ENCODE assay signal across 11 cellular contexts in the genomic region with DNA sequence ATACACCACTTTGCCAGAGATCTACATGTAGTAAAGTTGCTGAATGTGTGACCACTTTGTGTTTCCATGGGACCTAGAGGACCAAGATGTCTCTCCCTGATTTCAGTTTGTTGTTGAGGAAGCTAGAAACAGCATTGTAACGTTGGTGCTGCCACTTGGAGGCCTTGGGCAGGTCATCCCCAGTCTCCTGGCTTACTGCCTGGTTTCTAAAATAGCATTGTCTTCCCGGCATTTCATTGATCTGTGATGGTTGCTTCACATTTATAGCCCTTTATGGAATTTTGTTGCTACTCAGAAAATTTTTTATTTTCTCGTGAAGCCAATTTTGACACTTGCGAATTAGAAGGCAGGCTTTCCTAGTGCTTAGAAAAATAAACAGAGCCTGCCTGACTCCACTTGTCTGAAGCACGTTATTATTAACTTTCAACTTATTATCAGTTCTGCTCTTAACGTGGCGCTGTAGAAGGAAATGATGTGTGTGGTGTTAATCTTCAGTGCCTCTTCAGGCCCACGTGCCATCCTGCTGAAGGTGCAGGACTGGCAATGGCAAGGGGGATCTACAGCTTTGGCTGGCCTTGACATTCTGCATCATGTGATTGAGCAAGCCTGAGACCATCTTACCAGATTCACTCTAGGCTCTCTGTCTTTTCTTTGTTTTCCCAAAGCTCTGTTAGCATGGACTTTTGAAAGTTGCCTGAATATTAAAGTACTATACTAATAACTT. TPM values are rescaled to one million over a fixed set of nuclear protein-coding genes. Genes with fewer than 3 reads are reported as not detected.
DNase-seq lines count a peak whose midpoint lies in the region; ATAC-seq and TF ChIP-seq lines count a peak whose summit lies in the region.
"Had no signal": no experiment of that assay in that cellular context is flagged by ENCODE, and none has a peak within 500 bp of the region (broad histone marks: within the 10 kb centered on the region; RNA-seq: fewer than 3 reads in every experiment).

No MANE protein-coding gene starts in this region.

- no peak for ATAC-seq in activated T-helper 17 cell treated with anti-CD3 and anti-CD28 coated beads, Interleukin-2, amount 50 U/mL, for 72 hours (replicated peaks)
- peak; percentile 33 for ATAC-seq in left ventricle myocardium superior
- no peak for ATAC-seq in HG02571 (IDR thresholded peaks at IDR 0.05; ENCODE audit: unreplicated experiment)

- DNase-seq in left ventricle myocardium superior (no peak), NCI-H345 treated with DMSO at 0.1 percent for 48 hours (lab: John Stamatoyannopoulos, UW; ENCODE audit: unreplicated experiment) (no peak), GM13976 (ENCODE audit: low spot score) (no peak)
- no peak for DNase-seq in activated CD4-positive, CD25-positive, alpha-beta regulatory T cell treated with anti-CD3 and anti-CD28 coated beads, Interleukin-2, amount 50 U/mL, for 72 hours
- DNase-seq: effector CD8-positive, alpha-beta T cell; NCI-H2081 treated with DMSO at 0.1 percent for 48 hours had no signal

- H3K9me3 ChIP-seq in HEK293 (ENCODE audit: control insufficient read depth, insufficient read depth, low read depth, low read length), result no peaks in the 10 kb centered on the region
- H3K9me3 ChIP-seq in skeletal muscle tissue (ENCODE audit: control insufficient read depth in 3 of 3, low read length in 3 of 3), result no peaks in the 10 kb centered on the region

- H3K9me3 Mint-ChIP-seq in activated T-helper 17 cell treated with anti-CD3 and anti-CD28 coated beads, Interleukin-2, amount 50 U/mL, for 72 hours, result no peaks in the 10 kb centered on the region

- H3K4me1 ChIP-seq in HEK293 (ENCODE audit: control insufficient read depth, insufficient read depth, low read length) (peaks cover 17% of the 10 kb centered on the region), skeletal muscle tissue (ENCODE audit: control insufficient read depth in 3 of 3, insufficient read depth in 3 of 3, low read length in 3 of 3) (peaks cover 32 to 51% (median 45%) of the 10 kb centered on the region in 3 donors)

- in situ Hi-C loops in GM13976 (cut with MboI; ENCODE audit: low sequenced_read_pairs, unreplicated experiment), result no loop called here

- POLR2A ChIA-PET in HEK293 (lab: Yijun Ruan, JAX), result no interaction called here

- H3K4me3 ChIP-seq in HEK293 (ENCODE audit: low read depth, low read length), result no peak overlapping the region
- H3K4me3 ChIP-seq in skeletal muscle tissue (ENCODE audit: low read length in 3 of 3), result no peak overlapping the region
- H3K4me3 ChIP-seq: SJSA1 had no signal

- peak overlapping the region; percentile 75 for H3K27ac Mint-ChIP-seq in activated T-helper 17 cell treated with anti-CD3 and anti-CD28 coated beads, Interleukin-2, amount 50 U/mL, for 72 hours

- CTCF ChIA-PET in HEK293 (lab: Yijun Ruan, JAX), result interaction anchor here (0.5 to 1.6 kb wide), 3 partner anchors 10 to 65 kb away, joined by 3 to 9 read pairs (median 4); no protein-coding TSS in a partner anchor

- peak overlapping the region; percentile 48 for H3K4me3 Mint-ChIP-seq in activated T-helper 17 cell treated with anti-CD3 and anti-CD28 coated beads, Interleukin-2, amount 50 U/mL, for 72 hours

- H3K4me1 Mint-ChIP-seq in activated T-helper 17 cell treated with anti-CD3 and anti-CD28 coated beads, Interleukin-2, amount 50 U/mL, for 72 hours, result peaks cover 54% of the 10 kb centered on the region

- H3K27me3 Mint-ChIP-seq in activated T-helper 17 cell treated with anti-CD3 and anti-CD28 coated beads, Interleukin-2, amount 50 U/mL, for 72 hours, result no peaks in the 10 kb centered on the region

- H3K27ac ChIP-seq in HEK293 (ENCODE audit: extremely low read depth, low read depth, low read length), result no peak overlapping the region
- peak overlapping the region; percentile 41 for H3K27ac ChIP-seq in skeletal muscle tissue (ENCODE audit: low read depth, low read length)
- H3K27ac ChIP-seq: SJSA1 had no signal

- no peak for TF ChIP-seq CTCF in HEK293 (tag by site-specific recombination; IDR thresholded peaks at IDR 0.05)
- no peak for TF ChIP-seq CTCF in GM13976 (IDR thresholded peaks at IDR 0.05; ENCODE audit: borderline replicate concordance, control extremely low read depth, extremely low read depth, insufficient read depth, missing control alignments)

- intact Hi-C loops in left ventricle myocardium superior (cut with micrococcal nuclease), result no loop called here

- H3K36me3 ChIP-seq in HEK293 (ENCODE audit: control insufficient read depth in 2 of 2, insufficient read depth in 1 of 2, low read length in 2 of 2), result no peaks in the 10 kb centered on the region
- peaks cover 0 to 8% (median 0%) of the 10 kb centered on the region in 3 donors for H3K36me3 ChIP-seq in skeletal muscle tissue (ENCODE audit: control insufficient read depth in 3 of 3, insufficient read depth in 3 of 3, low read length in 3 of 3)
- H3K36me3 ChIP-seq: SJSA1 had no signal

- H3K36me3 Mint-ChIP-seq in activated T-helper 17 cell treated with anti-CD3 and anti-CD28 coated beads, Interleukin-2, amount 50 U/mL, for 72 hours (ENCODE audit: low read depth), result peaks cover 23% of the 10 kb centered on the region

- H3K9ac ChIP-seq in skeletal muscle tissue (ENCODE audit: low read depth in 1 of 3, low read length in 3 of 3), result peak overlapping the region in 2 of 3 donors; percentile 10 to 39

- no peaks in the 10 kb centered on the region for H3K27me3 ChIP-seq in skeletal muscle tissue (ENCODE audit: control insufficient read depth in 3 of 3, insufficient read depth in 3 of 3, low read length in 3 of 3)
- H3K27me3 ChIP-seq: SJSA1 had no signal

TF ChIP-seq in HEK293, 187 proteins besides CTCF, POLR2A, EP300 and RAD21:
- TF ChIP-seq, protein P1, sequence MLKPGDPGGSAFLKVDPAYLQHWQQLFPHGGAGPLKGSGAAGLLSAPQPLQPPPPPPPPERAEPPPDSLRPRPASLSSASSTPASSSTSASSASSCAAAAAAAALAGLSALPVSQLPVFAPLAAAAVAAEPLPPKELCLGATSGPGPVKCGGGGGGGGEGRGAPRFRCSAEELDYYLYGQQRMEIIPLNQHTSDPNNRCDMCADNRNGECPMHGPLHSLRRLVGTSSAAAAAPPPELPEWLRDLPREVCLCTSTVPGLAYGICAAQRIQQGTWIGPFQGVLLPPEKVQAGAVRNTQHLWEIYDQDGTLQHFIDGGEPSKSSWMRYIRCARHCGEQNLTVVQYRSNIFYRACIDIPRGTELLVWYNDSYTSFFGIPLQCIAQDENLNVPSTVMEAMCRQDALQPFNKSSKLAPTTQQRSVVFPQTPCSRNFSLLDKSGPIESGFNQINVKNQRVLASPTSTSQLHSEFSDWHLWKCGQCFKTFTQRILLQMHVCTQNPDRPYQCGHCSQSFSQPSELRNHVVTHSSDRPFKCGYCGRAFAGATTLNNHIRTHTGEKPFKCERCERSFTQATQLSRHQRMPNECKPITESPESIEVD (tag by site-specific recombination; IDR thresholded peaks at IDR 0.05), result peak; percentile 40; the same call in 1 of the 2 replicates
- no peak for TF ChIP-seq ZNF501 (tag by site-specific recombination; IDR thresholded peaks at IDR 0.05)
- TF ChIP-seq OSR2 (tag by site-specific recombination; IDR thresholded peaks at IDR 0.05), result peak; percentile 40; the same call in 1 of the 2 replicates

RNA-seq across cellular contexts. Expression of a gene that starts 59.9 kb away (rescaled TPM):
- 10 to 100 TPM; 66.4 to 74.8 TPM for total RNA-seq in activated T-helper 17 cell treated with anti-CD3 and anti-CD28 coated beads, Interleukin-2, amount 50 U/mL, for 72 hours
- total RNA-seq in left ventricle myocardium superior (16.3 TPM), skeletal muscle tissue (12.5 TPM)
